ENCODE assay signal across 1 cellular context in genomic region chr16:53580038-53580802, GRCh38.
TF ChIP-seq lines count a peak whose summit lies in the region.

No MANE protein-coding gene starts in this region.

TF ChIP-seq in HepG2, 621 proteins besides CTCF, POLR2A, EP300 and RAD21 (continued from another document):
- no peak for TF ChIP-seq AKNA (CRISPR knock-in tag; IDR thresholded peaks at IDR 0.05; ENCODE audit: borderline replicate concordance)
- no peak for TF ChIP-seq KDM2A (CRISPR knock-in tag; IDR thresholded peaks at IDR 0.05; ENCODE audit: borderline replicate concordance, low read depth)
- no peak for TF ChIP-seq ZNF484 (CRISPR knock-in tag; IDR thresholded peaks at IDR 0.05; ENCODE audit: borderline replicate concordance, low read depth)
- peak; percentile 20; the same call in 1 of the 2 replicates for TF ChIP-seq ZNF687 (CRISPR knock-in tag; IDR thresholded peaks at IDR 0.05)
- TF ChIP-seq TFDP1 (CRISPR knock-in tag; IDR thresholded peaks at IDR 0.05; ENCODE audit: borderline replicate concordance), result no peak
